8 cellular contexts compared by ENCODE assay signal in genomic region chr3:29453278-29453961, GRCh38.
A peak's percentile ranks its signal among the peaks of the same experiment; 100 is the strongest.
DNase-seq lines count a peak whose midpoint lies in the region; ATAC-seq, FAIRE-seq and TF ChIP-seq lines count a peak whose summit lies in the region.

No MANE protein-coding gene starts in this region.

- H3K4ac ChIP-seq in H1 (replicated peaks; ENCODE audit: insufficient read length, low read depth, low read length) = no peak overlapping the region

- no peak overlapping the region for H3K14ac ChIP-seq in H1 (ENCODE audit: insufficient read length)

- H3K4me1 ChIP-seq in H1 (replicated peaks in 1 of 4; ENCODE audit: control insufficient read depth in 3 of 4, insufficient read depth in 4 of 4, low read length in 3 of 4) = peaks cover 4 to 11% (median 6%) of the 10 kb centered on the region in 4 experiments; a peak in 6 of 7 replicates

- TF ChIP-seq EP300 in H1 (IDR thresholded peaks at IDR 0.05; ENCODE audit: borderline replicate concordance in 1 of 2, low read depth in 2 of 2, low read length in 2 of 2) = no peak

- no peak overlapping the region for H3K4me3 Mint-ChIP-seq in mesothelial cell of epicardium

- peak overlapping the region; percentile 61 for H4K91ac ChIP-seq in H1 (replicated peaks; ENCODE audit: insufficient read length, low read length)

- no peak overlapping the region for H3K4me3 ChIP-seq in H1 (ENCODE audit: extremely low read depth in 1 of 4, insufficient read depth in 2 of 4, low read depth in 3 of 4, low read length in 4 of 4)

- no peak for FAIRE-seq in H1 (lab: Jason Lieb, UNC)

- H2BK120ac ChIP-seq in H1 (replicated peaks; ENCODE audit: low read depth, low read length) = no peak overlapping the region

- H2BK5ac ChIP-seq in H1 (ENCODE audit: low read depth, low read length) = no peak overlapping the region

- DNase-seq in A172 (ENCODE audit: low spot score) = peak; percentile 22
- DNase-seq in NCI-H2171 (lab: John Stamatoyannopoulos, UW) = peak; percentile 23
- no peak for DNase-seq in H1 (ENCODE audit: low read depth in 1 of 2, low spot score in 2 of 2)
- DNase-seq in mesothelial cell of epicardium (ENCODE audit: low spot score in 2 of 2, unreplicated experiment in 2 of 2) = no peak
- no peak for DNase-seq in HT-29 (ENCODE audit: low spot score)
- no peak for DNase-seq in GM13976 (ENCODE audit: low spot score)
- no peak for DNase-seq in HK-2 (ENCODE audit: unreplicated experiment)

- H3K9me3 Mint-ChIP-seq in mesothelial cell of epicardium = no peaks in the 10 kb centered on the region

- H3K79me2 ChIP-seq in H1 (ENCODE audit: control insufficient read depth in 1 of 2, insufficient read depth in 2 of 2, low read length in 2 of 2) = no peaks in the 10 kb centered on the region

- H3K36me3 ChIP-seq in H1 (ENCODE audit: control insufficient read depth in 2 of 4, insufficient read depth in 4 of 4, low read length in 3 of 4) = no peaks in the 10 kb centered on the region

- H3K23ac ChIP-seq in H1 (ENCODE audit: insufficient read length) = no peak overlapping the region

- H3K79me1 ChIP-seq in H1 (ENCODE audit: low read depth, low read length) = no peaks in the 10 kb centered on the region

- no peak overlapping the region for H2BK15ac ChIP-seq in H1 (ENCODE audit: low read length)

- no peak overlapping the region for H3K56ac ChIP-seq in H1 (replicated peaks; ENCODE audit: insufficient read length, low read depth, low read length)

- no peaks in the 10 kb centered on the region for H3K9me3 ChIP-seq in H1 (ENCODE audit: insufficient read depth in 2 of 2, low read depth in 1 of 2, low read length in 1 of 2)

- peak overlapping the region; percentile 27 for H2BK12ac ChIP-seq in H1 (ENCODE audit: low read depth, low read length)

- peaks cover 24% of the 10 kb centered on the region for H3K4me1 Mint-ChIP-seq in mesothelial cell of epicardium

- peak overlapping the region; percentile 58 for H3K27ac Mint-ChIP-seq in mesothelial cell of epicardium

- H3K18ac ChIP-seq in H1 (ENCODE audit: extremely low read depth, low read length) = no peak overlapping the region; the same call in 1 of the 2 replicates

- H3K4me2 ChIP-seq in H1 (ENCODE audit: insufficient read depth in 1 of 2, low read depth in 2 of 2, low read length in 2 of 2) = no peak overlapping the region; a peak in 1 of 4 replicates

- in situ Hi-C loops in GM13976 (cut with MboI; ENCODE audit: low sequenced_read_pairs, unreplicated experiment) = no loop called here

- no peak overlapping the region for H2BK20ac ChIP-seq in H1 (ENCODE audit: low read length)

- H3K27ac ChIP-seq in H1 (ENCODE audit: low read depth, low read length) = no peak overlapping the region

- H2AFZ ChIP-seq in H1 (ENCODE audit: low read length) = peak overlapping the region; percentile 68

- no peak for TF ChIP-seq POLR2A in H1 (IDR thresholded peaks at IDR 0.05; ENCODE audit: control extremely low read depth in 1 of 2, low read depth in 2 of 2, low read length in 2 of 2)

- TF ChIP-seq RAD21 in H1 (IDR thresholded peaks at IDR 0.05 in 1 of 2, conservative IDR thresholded peaks at IDR 0.05 in 1 of 2; ENCODE audit: low read depth in 2 of 2, low read length in 2 of 2) = no peak

- 0 out of 2 replicates have a peak overlapping the region, but pooled peaks have one; percentile 35 for H4K8ac ChIP-seq in H1 (ENCODE audit: extremely low read depth, insufficient read depth, low read length)

- no peaks in the 10 kb centered on the region for H3K36me3 Mint-ChIP-seq in mesothelial cell of epicardium

- POLR2A ChIA-PET in H1 (lab: Charles Lee; ENCODE audit: partially characterized antibody) = no interaction called here

- no peaks in the 10 kb centered on the region for H3K27me3 Mint-ChIP-seq in mesothelial cell of epicardium (ENCODE audit: low read depth)

- no peak overlapping the region for H4K5ac ChIP-seq in H1 (ENCODE audit: insufficient read length, low read depth, low read length)

- H3K23me2 ChIP-seq in H1 (ENCODE audit: low read depth, low read length) = no peaks in the 10 kb centered on the region; the same call in 1 of the 2 replicates

- H3K27me3 ChIP-seq in H1 (replicated peaks in 1 of 4; ENCODE audit: control insufficient read depth in 3 of 4, extremely low read depth in 1 of 4, insufficient read depth in 3 of 4, low read length in 3 of 4) = no peaks in the 10 kb centered on the region; a peak in 1 of 7 replicates

- no peak for ATAC-seq in GM21360 (IDR thresholded peaks at IDR 0.05; ENCODE audit: unreplicated experiment)

- no peak for TF ChIP-seq CTCF in H1 (IDR thresholded peaks at IDR 0.05; ENCODE audit: control extremely low read depth in 1 of 3, insufficient read depth in 1 of 3, low read depth in 1 of 3, low read length in 3 of 3)
- TF ChIP-seq CTCF in mesothelial cell of epicardium (IDR thresholded peaks at IDR 0.05; ENCODE audit: unreplicated experiment) = no peak
- TF ChIP-seq CTCF in GM13976 (IDR thresholded peaks at IDR 0.05; ENCODE audit: borderline replicate concordance, control extremely low read depth, extremely low read depth, insufficient read depth, missing control alignments) = no peak

- H2AK5ac ChIP-seq in H1 (ENCODE audit: low read depth, low read length) = no peak overlapping the region

- CTCF ChIA-PET in H1 (lab: Charles Lee; ENCODE audit: partially characterized antibody) = interaction anchor here (1.0 to 1.5 kb wide), 2 partner anchors 9 to 55 kb away, joined by 3 read pairs; no protein-coding TSS in a partner anchor

- WGBS in H1 (ENCODE audit: extremely low coverage in 1 of 2, insufficient coverage in 1 of 2, insufficient read length in 1 of 2, insufficient replicate concordance in 2 of 2, low coverage in 1 of 2, low lambda C conversion rate in 2 of 2, missing lambda C conversion rate in 1 of 2), 2 experiments = 88% methylated on average over 7 of the region's 7 CpGs; no CpG with 5 or more reads in 1 of the 2 experiments

- H3K9ac ChIP-seq in H1 (replicated peaks in 1 of 4; ENCODE audit: extremely low read depth in 1 of 4, low read depth in 3 of 4, low read length in 3 of 4) = no peak overlapping the region

- H4K20me1 ChIP-seq in H1 (replicated peaks in 1 of 2; ENCODE audit: control insufficient read depth in 1 of 2, insufficient read depth in 2 of 2, low read length in 2 of 2) = no peaks in the 10 kb centered on the region

TF ChIP-seq in H1, 55 proteins besides CTCF, POLR2A, EP300 and RAD21:
- TF ChIP-seq BCL11A (IDR thresholded peaks at IDR 0.05; ENCODE audit: low read depth in 2 of 2, low read length in 2 of 2) (no peak), SAP30 (IDR thresholded peaks at IDR 0.05; ENCODE audit: insufficient read depth, insufficient replicate concordance, low read length) (no peak)

Comparison
In these comparisons a context has a peak if more than half of its experiments do, and no peak if none do; other contexts are left out.
1. DNase-seq: peak in A172 (single experiment) and NCI-H2171 (single experiment); none in H1 (0 of 2), mesothelial cell of epicardium (0 of 2), HT-29 (single experiment), GM13976 (single experiment) and HK-2 (single experiment).